ENCODE assay signal across 17 cellular contexts in the genomic region with DNA sequence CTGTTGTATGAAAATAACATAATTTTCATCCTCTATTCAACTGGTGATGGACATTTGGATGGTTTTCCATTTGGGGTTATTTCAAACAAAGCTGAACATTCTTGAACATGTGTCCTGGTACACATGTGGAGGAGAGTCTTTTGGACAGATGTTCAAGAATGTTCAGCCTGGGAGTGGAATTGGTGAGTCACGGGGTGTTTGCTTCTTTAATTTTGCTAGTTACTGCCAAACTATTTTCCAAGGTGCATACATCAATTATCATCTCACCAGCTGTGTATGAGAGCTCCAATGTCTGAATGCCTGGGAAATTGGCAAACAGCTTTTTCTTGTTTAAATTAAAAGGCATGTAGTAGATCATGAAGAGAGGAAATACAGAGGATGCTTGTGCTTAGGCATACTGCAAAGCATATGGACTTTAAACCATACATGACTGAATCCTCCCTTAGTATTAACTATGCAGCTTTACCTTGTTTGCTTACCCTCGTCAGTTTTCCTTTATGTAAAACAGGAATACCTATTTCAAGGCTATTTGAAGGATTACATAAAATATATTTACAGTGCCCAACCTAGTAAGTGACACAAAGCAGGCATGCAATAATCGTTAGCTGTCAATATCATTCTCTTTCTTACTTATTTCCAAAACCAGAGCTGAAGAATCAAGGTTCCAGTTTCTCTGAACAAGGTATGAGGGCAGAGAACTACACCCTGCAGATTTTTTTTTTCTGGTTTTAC.
DNase-seq lines count a peak whose midpoint lies in the region; ATAC-seq, FAIRE-seq and TF ChIP-seq lines count a peak whose summit lies in the region.
"Had no signal": no experiment of that assay in that cellular context is flagged by ENCODE, and none has a peak within 500 bp of the region (broad histone marks: within the 10 kb centered on the region; RNA-seq: fewer than 3 reads in every experiment).

No MANE protein-coding gene starts in this region.

- FAIRE-seq in endothelial cell of umbilical vein (lab: Jason Lieb, UNC) = peak; percentile 38
- FAIRE-seq: H54 had no signal

- peaks cover 13% of the 10 kb centered on the region for H3K4me1 ChIP-seq in GM23248 (ENCODE audit: insufficient read depth)
- peaks cover 52% of the 10 kb centered on the region for H3K4me1 ChIP-seq in endothelial cell of umbilical vein (ENCODE audit: control insufficient read depth, extremely low read depth, insufficient read depth, low read length)
- peaks cover 5% of the 10 kb centered on the region for H3K4me1 ChIP-seq in mesendoderm (ENCODE audit: control insufficient read depth, low read depth, low read length)
- H3K4me1 ChIP-seq: thyroid gland had no signal

- H3K9me3 ChIP-seq in GM23248 (ENCODE audit: low read depth) (no peaks in the 10 kb centered on the region), endothelial cell of umbilical vein (replicated peaks; ENCODE audit: control insufficient read depth, insufficient read depth, low read length) (no peaks in the 10 kb centered on the region)
- H3K9me3 ChIP-seq: neutrophil, thyroid gland had no signal

- no peak overlapping the region for H2AK5ac ChIP-seq in mesendoderm (ENCODE audit: low read length)

- H3K79me1 ChIP-seq in mesendoderm (ENCODE audit: low read length) = no peaks in the 10 kb centered on the region

- H3K9me2 ChIP-seq in GM23248 (ENCODE audit: insufficient read depth) = no peaks in the 10 kb centered on the region

- peak overlapping the region; percentile 56 for H4K8ac ChIP-seq in mesendoderm (ENCODE audit: low read depth, low read length)

- peak overlapping the region; percentile 22 for H2BK5ac ChIP-seq in mesendoderm (ENCODE audit: low read length)

- POLR2A ChIA-PET in endothelial cell of umbilical vein (lab: Charles Lee) = no interaction called here

- peaks cover 27% of the 10 kb centered on the region for H3F3A ChIP-seq in GM23248 (ENCODE audit: insufficient read depth)

- ATAC-seq in GM21786 (IDR thresholded peaks at IDR 0.05; ENCODE audit: unreplicated experiment) = no peak
- no peak for ATAC-seq in HG03039 (IDR thresholded peaks at IDR 0.05; ENCODE audit: unreplicated experiment)

- no peaks in the 10 kb centered on the region for H3K9me1 ChIP-seq in endothelial cell of umbilical vein (replicated peaks; ENCODE audit: control insufficient read depth, extremely low read depth, insufficient read depth, low read length)

- H2BK120ac ChIP-seq in mesendoderm (ENCODE audit: low read depth, low read length) = no peak overlapping the region

- H3K4me3 ChIP-seq in GM23248 = no peak overlapping the region
- no peak overlapping the region for H3K4me3 ChIP-seq in endothelial cell of umbilical vein (replicated peaks in 1 of 3; ENCODE audit: insufficient read depth in 1 of 3, low read depth in 1 of 3, low read length in 3 of 3)
- no peak overlapping the region for H3K4me3 ChIP-seq in mesendoderm (ENCODE audit: low read length)
- H3K4me3 ChIP-seq: thyroid gland had no signal

- H3K23ac ChIP-seq in mesendoderm (ENCODE audit: low read length) = no peak overlapping the region

- H3K36me3 ChIP-seq in GM23248 (ENCODE audit: low read depth) = no peaks in the 10 kb centered on the region
- H3K36me3 ChIP-seq in endothelial cell of umbilical vein (ENCODE audit: control insufficient read depth in 2 of 2, extremely low read depth in 1 of 2, insufficient read depth in 2 of 2, low read length in 2 of 2) = peaks cover 11 to 12% of the 10 kb centered on the region in 2 experiments
- no peaks in the 10 kb centered on the region for H3K36me3 ChIP-seq in mesendoderm (ENCODE audit: control insufficient read depth, insufficient read depth, low read length)

- TF ChIP-seq POLR2A in endothelial cell of umbilical vein (IDR thresholded peaks at IDR 0.05; ENCODE audit: low read depth, low read length) = no peak

- H3K27ac ChIP-seq in GM23248 (no peak overlapping the region), endothelial cell of umbilical vein (ENCODE audit: insufficient read depth, low read depth, low read length) (peak overlapping the region; percentile 48), mesendoderm (ENCODE audit: low read depth, low read length) (no peak overlapping the region)
- H3K27ac ChIP-seq: neutrophil, thyroid gland had no signal

- peak overlapping the region; percentile 51 for H3K18ac ChIP-seq in mesendoderm (ENCODE audit: low read length)

- DNase-seq in GM23248 (peak; percentile 51), NCI-H526 treated with DMSO at 0.1 percent for 48 hours (lab: John Stamatoyannopoulos, UW) (peak; percentile 85), endothelial cell of umbilical vein (ENCODE audit: low read depth, low spot score) (peak; percentile 57), mesendoderm (no peak), NCI-H1092 (lab: John Stamatoyannopoulos, UW) (no peak)
- DNase-seq: CD4-positive, alpha-beta memory T cell; DND-41; glutamatergic neuron; midbrain; NCI-H1417 treated with DMSO at 0.1 percent for 48 hours; NCI-H226; right cardiac atrium; thyroid gland had no signal

- dilution Hi-C loops in endothelial cell of umbilical vein (cut with MboI; ENCODE audit: extremely low pct_ligation_motif_present, low sequenced_read_pairs) = no loop called here

- no TSS peak for BruUV-seq in endothelial cell of umbilical vein (replicated peaks; lab: Mats Ljungman, UMichigan)

- H3K4ac ChIP-seq in mesendoderm (ENCODE audit: low read depth, low read length) = no peak overlapping the region

- no peak overlapping the region for H3K4me2 ChIP-seq in GM23248 (ENCODE audit: unreplicated experiment)
- H3K4me2 ChIP-seq in endothelial cell of umbilical vein (ENCODE audit: insufficient read depth, low read length) = peak overlapping the region; percentile 16
- H3K4me2 ChIP-seq in mesendoderm (ENCODE audit: low read length) = no peak overlapping the region

- H4K5ac ChIP-seq in mesendoderm (ENCODE audit: low read length) = no peak overlapping the region

- WGBS in GM23248 (ENCODE audit: low coverage in 1 of 2, low lambda C conversion rate in 2 of 2, missing lambda C conversion rate in 2 of 2), 2 experiments = 55 to 58% methylated on average over 3 of the region's 3 CpGs
- no CpG with 5 or more reads among the region's 3 CpGs for WGBS in mesendoderm (ENCODE audit: extremely low coverage, insufficient coverage, low lambda C conversion rate)

- H3K79me2 ChIP-seq in GM23248 (ENCODE audit: insufficient read depth) (no peaks in the 10 kb centered on the region), endothelial cell of umbilical vein (ENCODE audit: control insufficient read depth, insufficient read depth, low read length) (no peaks in the 10 kb centered on the region), mesendoderm (ENCODE audit: control insufficient read depth, insufficient read depth, low read length) (no peaks in the 10 kb centered on the region)

- TF ChIP-seq CTCF in endothelial cell of umbilical vein (IDR thresholded peaks at IDR 0.05; ENCODE audit: extremely low read depth in 1 of 2, insufficient read depth in 1 of 2, low read depth in 1 of 2, low read length in 2 of 2) = no peak

- H2BK15ac ChIP-seq in mesendoderm (replicated peaks; ENCODE audit: low read depth) = peak overlapping the region; percentile 41

- CTCF ChIA-PET in endothelial cell of umbilical vein (lab: Charles Lee) = interaction anchor here (0.6 to 3.3 kb wide), 9 partner anchors 9 to 178 kb away, joined by 3 to 15 read pairs (median 4); no protein-coding TSS in a partner anchor

- no peak overlapping the region for H3K9ac ChIP-seq in GM23248
- no peak overlapping the region for H3K9ac ChIP-seq in endothelial cell of umbilical vein (replicated peaks; ENCODE audit: extremely low read depth, insufficient read depth, low read length)
- no peak overlapping the region for H3K9ac ChIP-seq in mesendoderm (ENCODE audit: low read length)

- intact Hi-C loops in endothelial cell of umbilical vein (cut with micrococcal nuclease) = no loop called here

- H2AFZ ChIP-seq in GM23248 (no peak overlapping the region), endothelial cell of umbilical vein (ENCODE audit: low read depth, low read length) (no peak overlapping the region)

- in situ Hi-C loops in GM23248 (cut with MboI) = no loop called here

- no peak overlapping the region for H3K56ac ChIP-seq in mesendoderm (ENCODE audit: low read length)

- no peaks in the 10 kb centered on the region for H4K20me1 ChIP-seq in GM23248 (ENCODE audit: insufficient read depth)
- no peaks in the 10 kb centered on the region for H4K20me1 ChIP-seq in endothelial cell of umbilical vein (replicated peaks; ENCODE audit: control insufficient read depth, extremely low read depth, insufficient read depth, low read length)

- H3K27me3 ChIP-seq in GM23248 (replicated peaks; ENCODE audit: insufficient read depth) (no peaks in the 10 kb centered on the region), endothelial cell of umbilical vein (ENCODE audit: control insufficient read depth in 2 of 2, insufficient read depth in 2 of 2, low read length in 2 of 2) (no peaks in the 10 kb centered on the region), mesendoderm (ENCODE audit: insufficient read depth, low read length, poor library complexity) (no peaks in the 10 kb centered on the region)
- H3K27me3 ChIP-seq: neutrophil, thyroid gland had no signal

TF ChIP-seq in endothelial cell of umbilical vein, 7 proteins besides CTCF, POLR2A, EP300 and RAD21:
- TF ChIP-seq JUN (IDR thresholded peaks at IDR 0.05; ENCODE audit: borderline replicate concordance, insufficient read depth, insufficient read length, low read depth) (peak; percentile 51), FOS (IDR thresholded peaks at IDR 0.05; ENCODE audit: borderline replicate concordance, insufficient read depth, low read length) (no peak)
TF ChIP-seq in endothelial cell of umbilical vein: peak in this region for 1.

Comparison
In these comparisons a context has a peak if more than half of its experiments do, and no peak if none do; other contexts are left out.
1. DNase-seq: peak in GM23248 (single experiment), NCI-H526 treated with DMSO at 0.1 percent for 48 hours (single experiment) and endothelial cell of umbilical vein (single experiment); none in mesendoderm (single experiment) and NCI-H1092 (single experiment).